Comparison of ENCODE assay signal across 13 cellular contexts in the genomic region with DNA sequence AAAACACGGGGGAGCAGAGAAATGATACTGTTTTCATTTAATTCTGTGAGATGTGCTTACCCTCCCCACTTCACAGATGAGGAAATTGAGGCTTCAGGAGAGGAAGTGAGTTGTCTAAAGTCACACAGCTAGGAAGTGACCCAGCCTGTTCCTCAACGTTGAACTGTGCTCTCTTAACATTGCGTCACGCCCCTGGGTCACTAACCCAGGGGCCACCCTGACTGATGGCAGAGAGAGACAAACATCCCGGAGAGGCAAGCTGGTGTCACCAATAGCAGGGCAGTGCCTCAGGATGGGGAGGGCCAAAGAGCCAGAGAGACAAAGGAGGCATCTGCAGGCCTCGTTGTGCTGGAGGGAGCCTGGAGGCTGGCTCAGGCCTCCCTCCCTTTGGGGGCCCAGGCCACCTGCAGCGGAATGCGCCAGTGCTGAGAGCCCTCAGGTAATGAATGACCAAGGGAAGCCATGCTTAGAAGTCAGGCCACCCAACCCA.
DNase-seq lines count a peak whose midpoint lies in the region; ATAC-seq lines count a peak whose summit lies in the region.
"Had no signal": no experiment of that assay in that cellular context is flagged by ENCODE, and none has a peak within 500 bp of the region (broad histone marks: within the 10 kb centered on the region; RNA-seq: fewer than 3 reads in every experiment).

No MANE protein-coding gene starts in this region.

- H3K4me3 ChIP-seq in CD4-positive, CD25-positive, alpha-beta regulatory T cell (ENCODE audit: low read depth, low read length), result no peak overlapping the region
- H3K4me3 ChIP-seq in ectodermal cell (ENCODE audit: insufficient read depth, low read depth, low read length) (no peak overlapping the region), mucosa of stomach (ENCODE audit: low read length) (no peak overlapping the region)
- H3K4me3 ChIP-seq: cardiac muscle cell had no signal

- H3K36me3 Mint-ChIP-seq in CD4-positive, CD25-positive, alpha-beta regulatory T cell, result no peaks in the 10 kb centered on the region
- no peaks in the 10 kb centered on the region for H3K36me3 Mint-ChIP-seq in activated naive CD8-positive, alpha-beta T cell treated with anti-CD3 and anti-CD28 coated beads, Interleukin-2, amount 50 U/mL, for 24 hours (ENCODE audit: low read depth)
- H3K36me3 Mint-ChIP-seq: CD8-positive, alpha-beta T cell had no signal

- peak overlapping the region; percentile 53 for H3K9ac ChIP-seq in mucosa of stomach (ENCODE audit: low read length)

- no peak overlapping the region for H3K27ac ChIP-seq in CD4-positive, CD25-positive, alpha-beta regulatory T cell (ENCODE audit: insufficient read depth, low read length, poor library complexity, severe bottlenecking)
- H3K27ac ChIP-seq in ectodermal cell (ENCODE audit: insufficient read depth, low read depth, low read length, poor library complexity, severe bottlenecking), result peak overlapping the region; percentile 63
- H3K27ac ChIP-seq: cardiac muscle cell had no signal

- peak in 1 of 3 donors; percentile 9 for DNase-seq in CD4-positive, CD25-positive, alpha-beta regulatory T cell
- peak; percentile 51 for DNase-seq in NAMALWA (ENCODE audit: low spot score)
- no peak for DNase-seq in NCI-H1105 (lab: John Stamatoyannopoulos, UW)
- no peak for DNase-seq in dedifferentiated amniotic fluid mesenchymal stem cell (ENCODE audit: extremely low spot score)
- no peak for DNase-seq in COLO668 (lab: John Stamatoyannopoulos, UW; ENCODE audit: unreplicated experiment)
- no peak for DNase-seq in activated naive CD8-positive, alpha-beta T cell treated with anti-CD3 and anti-CD28 coated beads, Interleukin-2, amount 50 U/mL, for 24 hours
- DNase-seq: activated T-cell treated with anti-CD3 and anti-CD28 coated beads for 4 hours; CD8-positive, alpha-beta T cell; NCI-H2029; SW 1271 had no signal

- H3K27me3 ChIP-seq in CD4-positive, CD25-positive, alpha-beta regulatory T cell (ENCODE audit: control insufficient read depth, insufficient read depth, low read length), result no peaks in the 10 kb centered on the region
- H3K27me3 ChIP-seq in ectodermal cell (ENCODE audit: control insufficient read depth, insufficient read depth, low read length, poor library complexity, severe bottlenecking) (peaks cover 6% of the 10 kb centered on the region), mucosa of stomach (ENCODE audit: control insufficient read depth, insufficient read depth, low read length) (no peaks in the 10 kb centered on the region)

- peak; percentile 35 to 51 for ATAC-seq in CD4-positive, CD25-positive, alpha-beta regulatory T cell (ENCODE audit: low read depth in 2 of 2)
- ATAC-seq in activated naive CD8-positive, alpha-beta T cell treated with anti-CD3 and anti-CD28 coated beads, Interleukin-2, amount 50 U/mL, for 24 hours, result no peak
- ATAC-seq: CD8-positive, alpha-beta T cell had no signal

- no peaks in the 10 kb centered on the region for H3K9me3 ChIP-seq in CD4-positive, CD25-positive, alpha-beta regulatory T cell (ENCODE audit: control insufficient read depth in 2 of 2, low read length in 2 of 2)
- H3K9me3 ChIP-seq in ectodermal cell (ENCODE audit: control insufficient read depth, low read length), result no peaks in the 10 kb centered on the region
- H3K9me3 ChIP-seq in mucosa of stomach (ENCODE audit: control insufficient read depth, low read length), result no peaks in the 10 kb centered on the region

- H3K4me3 Mint-ChIP-seq in CD4-positive, CD25-positive, alpha-beta regulatory T cell, result no peak overlapping the region
- no peak overlapping the region for H3K4me3 Mint-ChIP-seq in activated naive CD8-positive, alpha-beta T cell treated with anti-CD3 and anti-CD28 coated beads, Interleukin-2, amount 50 U/mL, for 24 hours
- H3K4me3 Mint-ChIP-seq: CD8-positive, alpha-beta T cell had no signal

- peaks cover 6% of the 10 kb centered on the region for H3K27me3 Mint-ChIP-seq in CD4-positive, CD25-positive, alpha-beta regulatory T cell
- no peaks in the 10 kb centered on the region for H3K27me3 Mint-ChIP-seq in activated naive CD8-positive, alpha-beta T cell treated with anti-CD3 and anti-CD28 coated beads, Interleukin-2, amount 50 U/mL, for 24 hours

- H3K9me3 Mint-ChIP-seq in CD4-positive, CD25-positive, alpha-beta regulatory T cell, result peaks cover 0 to under 1% (median 0%) of the 10 kb centered on the region in 7 donors
- H3K9me3 Mint-ChIP-seq in activated naive CD8-positive, alpha-beta T cell treated with anti-CD3 and anti-CD28 coated beads, Interleukin-2, amount 50 U/mL, for 24 hours, result no peaks in the 10 kb centered on the region
- H3K9me3 Mint-ChIP-seq: CD8-positive, alpha-beta T cell had no signal

- H3K4me1 ChIP-seq in CD4-positive, CD25-positive, alpha-beta regulatory T cell (ENCODE audit: control insufficient read depth, insufficient read depth, low read length, poor library complexity, severe bottlenecking), result peaks cover 6% of the 10 kb centered on the region
- H3K4me1 ChIP-seq in ectodermal cell (ENCODE audit: control insufficient read depth, insufficient read depth, low read length) (peaks cover 49% of the 10 kb centered on the region), mucosa of stomach (ENCODE audit: control insufficient read depth, insufficient read depth, low read length) (peaks cover 70% of the 10 kb centered on the region)

- H3K4me1 Mint-ChIP-seq in CD4-positive, CD25-positive, alpha-beta regulatory T cell, result peaks cover 0 to 6% (median 3%) of the 10 kb centered on the region in 4 donors
- peaks cover 4% of the 10 kb centered on the region for H3K4me1 Mint-ChIP-seq in activated naive CD8-positive, alpha-beta T cell treated with anti-CD3 and anti-CD28 coated beads, Interleukin-2, amount 50 U/mL, for 24 hours

- no peaks in the 10 kb centered on the region for H3K36me3 ChIP-seq in CD4-positive, CD25-positive, alpha-beta regulatory T cell (ENCODE audit: control insufficient read depth, insufficient read depth, low read length)
- no peaks in the 10 kb centered on the region for H3K36me3 ChIP-seq in ectodermal cell (ENCODE audit: control insufficient read depth, insufficient read depth, low read length)
- H3K36me3 ChIP-seq in mucosa of stomach (ENCODE audit: control insufficient read depth, insufficient read depth, low read length), result no peaks in the 10 kb centered on the region
- H3K36me3 ChIP-seq: cardiac muscle cell had no signal

- H3K27ac Mint-ChIP-seq in CD4-positive, CD25-positive, alpha-beta regulatory T cell, result peak overlapping the region in 2 of 3 donors; percentile 23 to 73
- no peak overlapping the region for H3K27ac Mint-ChIP-seq in activated naive CD8-positive, alpha-beta T cell treated with anti-CD3 and anti-CD28 coated beads, Interleukin-2, amount 50 U/mL, for 24 hours
- H3K27ac Mint-ChIP-seq: CD8-positive, alpha-beta T cell had no signal

- 49 to 62% methylated on average over 8 of the region's 8 CpGs for WGBS in ectodermal cell, 2 experiments
